ENCODE assay signal across 2 cellular contexts in the genomic region with DNA sequence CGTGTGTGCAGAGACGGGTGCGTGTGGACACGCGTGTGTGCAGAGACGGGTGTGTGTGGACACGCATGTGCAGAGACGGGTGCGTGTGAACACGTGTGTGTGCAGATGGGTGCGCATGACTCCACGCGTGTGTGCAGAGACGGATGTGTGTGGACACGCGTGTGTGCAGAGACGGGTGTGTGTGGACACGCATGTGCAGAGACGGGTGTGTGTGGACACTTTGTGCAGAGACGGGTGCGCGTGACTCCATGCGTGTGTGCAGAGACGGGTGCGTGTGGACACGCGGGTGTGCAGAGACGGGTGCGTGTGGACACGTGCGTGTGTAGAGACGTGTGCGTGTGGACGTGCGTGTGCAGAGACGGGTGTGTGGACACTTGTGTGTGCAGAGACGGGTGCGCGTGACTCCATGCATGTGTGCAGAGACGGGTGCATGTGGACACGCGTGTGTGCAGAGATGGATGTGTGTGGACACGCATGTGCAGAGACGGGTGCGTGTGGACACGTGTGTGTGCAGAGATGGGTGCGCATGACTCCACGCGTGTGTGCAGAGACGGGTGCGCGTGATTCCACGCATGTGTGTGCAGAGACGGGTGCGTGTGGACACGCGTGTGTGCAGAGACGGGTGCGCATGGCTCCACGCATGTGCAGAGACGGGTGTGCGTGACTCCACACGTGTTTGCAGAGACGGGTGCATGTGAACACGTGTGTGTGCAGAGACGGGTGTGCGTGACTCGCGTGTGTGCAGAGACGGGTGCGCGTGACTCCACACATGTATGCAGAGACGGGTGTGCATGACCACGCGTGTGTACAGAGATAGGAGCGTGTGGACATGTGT.
TF ChIP-seq lines count a peak whose summit lies in the region.

No MANE protein-coding gene starts in this region.

TF ChIP-seq in HCT116, 20 proteins besides CTCF, POLR2A, EP300 and RAD21:
- TF ChIP-seq ELF1 (IDR thresholded peaks at IDR 0.05; ENCODE audit: borderline replicate concordance, low read depth) (no peak), ATF3 (IDR thresholded peaks at IDR 0.05) (no peak), POLR2AphosphoS5 (IDR thresholded peaks at IDR 0.05; ENCODE audit: low read depth, low read length) (no peak), REST (IDR thresholded peaks at IDR 0.05; ENCODE audit: low read depth) (no peak), YY1 (IDR thresholded peaks at IDR 0.05; ENCODE audit: extremely low read depth, insufficient replicate concordance, low read depth, low read length) (no peak), ZNF274 (IDR thresholded peaks at IDR 0.05; ENCODE audit: low read depth, low read length) (no peak), FOSL1 (IDR thresholded peaks at IDR 0.05; ENCODE audit: low read depth) (no peak), EZH2 (IDR thresholded peaks at IDR 0.05) (no peak), CBX3 (IDR thresholded peaks at IDR 0.05; ENCODE audit: low read depth) (no peak), JUND (IDR thresholded peaks at IDR 0.05) (no peak), EGR1 (IDR thresholded peaks at IDR 0.05; ENCODE audit: low read depth) (no peak), SIN3A (IDR thresholded peaks at IDR 0.05; ENCODE audit: low read depth) (no peak), ZFX (IDR thresholded peaks at IDR 0.05) (no peak), TCF7L2 (IDR thresholded peaks at IDR 0.05; ENCODE audit: borderline replicate concordance, extremely low read depth, insufficient read depth, insufficient read length) (no peak), SP1 (IDR thresholded peaks at IDR 0.05; ENCODE audit: low read depth) (no peak), SRF (IDR thresholded peaks at IDR 0.05; ENCODE audit: low read depth) (no peak), CEBPB (IDR thresholded peaks at IDR 0.05; ENCODE audit: low read depth) (no peak), EZH2phosphoT487 (IDR thresholded peaks at IDR 0.05; ENCODE audit: borderline replicate concordance) (no peak)
- TF ChIP-seq, protein P1, sequence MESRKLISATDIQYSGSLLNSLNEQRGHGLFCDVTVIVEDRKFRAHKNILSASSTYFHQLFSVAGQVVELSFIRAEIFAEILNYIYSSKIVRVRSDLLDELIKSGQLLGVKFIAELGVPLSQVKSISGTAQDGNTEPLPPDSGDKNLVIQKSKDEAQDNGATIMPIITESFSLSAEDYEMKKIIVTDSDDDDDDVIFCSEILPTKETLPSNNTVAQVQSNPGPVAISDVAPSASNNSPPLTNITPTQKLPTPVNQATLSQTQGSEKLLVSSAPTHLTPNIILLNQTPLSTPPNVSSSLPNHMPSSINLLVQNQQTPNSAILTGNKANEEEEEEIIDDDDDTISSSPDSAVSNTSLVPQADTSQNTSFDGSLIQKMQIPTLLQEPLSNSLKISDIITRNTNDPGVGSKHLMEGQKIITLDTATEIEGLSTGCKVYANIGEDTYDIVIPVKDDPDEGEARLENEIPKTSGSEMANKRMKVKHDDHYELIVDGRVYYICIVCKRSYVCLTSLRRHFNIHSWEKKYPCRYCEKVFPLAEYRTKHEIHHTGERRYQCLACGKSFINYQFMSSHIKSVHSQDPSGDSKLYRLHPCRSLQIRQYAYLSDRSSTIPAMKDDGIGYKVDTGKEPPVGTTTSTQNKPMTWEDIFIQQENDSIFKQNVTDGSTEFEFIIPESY (IDR thresholded peaks at IDR 0.05; ENCODE audit: extremely low read depth, insufficient replicate concordance, low read length) = no peak
- TF ChIP-seq, protein P2, sequence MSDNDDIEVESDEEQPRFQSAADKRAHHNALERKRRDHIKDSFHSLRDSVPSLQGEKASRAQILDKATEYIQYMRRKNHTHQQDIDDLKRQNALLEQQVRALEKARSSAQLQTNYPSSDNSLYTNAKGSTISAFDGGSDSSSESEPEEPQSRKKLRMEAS (IDR thresholded peaks at IDR 0.05) = no peak
TF ChIP-seq in HCT116: peak in this region for 0.

TF ChIP-seq in HepG2, 621 proteins besides CTCF, POLR2A, EP300 and RAD21 (continues in another document):
- TF ChIP-seq KLF16 (CRISPR knock-in tag; IDR thresholded peaks at IDR 0.05) (peak in 1 of 2 experiments; percentile 27; a peak in 1 of 4 replicates), MNT (IDR thresholded peaks at IDR 0.05) (peak; percentile 68), MYC (CRISPR knock-in tag; IDR thresholded peaks at IDR 0.05; ENCODE audit: borderline replicate concordance) (no peak), CREB1 (IDR thresholded peaks at IDR 0.05) (no peak), CREB1 (CRISPR knock-in tag; IDR thresholded peaks at IDR 0.05) (no peak), JUND (CRISPR knock-in tag; IDR thresholded peaks at IDR 0.05) (0 out of 2 replicates have a peak, but pooled peaks have one; percentile 40), NONO (IDR thresholded peaks at IDR 0.05) (no peak), NONO (CRISPR knock-in tag; conservative IDR thresholded peaks at IDR 0.05) (peak; percentile 46), KIAA2018 (CRISPR knock-in tag; IDR thresholded peaks at IDR 0.05; ENCODE audit: borderline replicate concordance) (no peak), TCF12 (IDR thresholded peaks at IDR 0.05) (no peak), TCF12 (CRISPR knock-in tag; IDR thresholded peaks at IDR 0.05) (no peak), JUNB (CRISPR knock-in tag; IDR thresholded peaks at IDR 0.05; ENCODE audit: borderline replicate concordance) (0 out of 2 replicates have a peak, but pooled peaks have one; percentile 37), ZNF292 (CRISPR knock-in tag; IDR thresholded peaks at IDR 0.05; ENCODE audit: borderline replicate concordance, low read depth) (no peak), ZNF552 (CRISPR knock-in tag; IDR thresholded peaks at IDR 0.05; ENCODE audit: borderline replicate concordance) (no peak), CAMTA2 (CRISPR knock-in tag; IDR thresholded peaks at IDR 0.05; ENCODE audit: borderline replicate concordance) (no peak)
- TF ChIP-seq, protein P3, sequence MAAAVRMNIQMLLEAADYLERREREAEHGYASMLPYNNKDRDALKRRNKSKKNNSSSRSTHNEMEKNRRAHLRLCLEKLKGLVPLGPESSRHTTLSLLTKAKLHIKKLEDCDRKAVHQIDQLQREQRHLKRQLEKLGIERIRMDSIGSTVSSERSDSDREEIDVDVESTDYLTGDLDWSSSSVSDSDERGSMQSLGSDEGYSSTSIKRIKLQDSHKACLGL (CRISPR knock-in tag; IDR thresholded peaks at IDR 0.05) = peak; percentile 51; the same call in 1 of the 2 replicates
- TF ChIP-seq, protein P4, sequence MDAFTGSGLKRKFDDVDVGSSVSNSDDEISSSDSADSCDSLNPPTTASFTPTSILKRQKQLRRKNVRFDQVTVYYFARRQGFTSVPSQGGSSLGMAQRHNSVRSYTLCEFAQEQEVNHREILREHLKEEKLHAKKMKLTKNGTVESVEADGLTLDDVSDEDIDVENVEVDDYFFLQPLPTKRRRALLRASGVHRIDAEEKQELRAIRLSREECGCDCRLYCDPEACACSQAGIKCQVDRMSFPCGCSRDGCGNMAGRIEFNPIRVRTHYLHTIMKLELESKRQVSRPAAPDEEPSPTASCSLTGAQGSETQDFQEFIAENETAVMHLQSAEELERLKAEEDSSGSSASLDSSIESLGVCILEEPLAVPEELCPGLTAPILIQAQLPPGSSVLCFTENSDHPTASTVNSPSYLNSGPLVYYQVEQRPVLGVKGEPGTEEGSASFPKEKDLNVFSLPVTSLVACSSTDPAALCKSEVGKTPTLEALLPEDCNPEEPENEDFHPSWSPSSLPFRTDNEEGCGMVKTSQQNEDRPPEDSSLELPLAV (CRISPR knock-in tag; conservative IDR thresholded peaks at IDR 0.05; ENCODE audit: low read depth) = peak; percentile 68; the same call in 1 of the 2 replicates
